ENCODE assay signal across 1 cellular context in the genomic region with DNA sequence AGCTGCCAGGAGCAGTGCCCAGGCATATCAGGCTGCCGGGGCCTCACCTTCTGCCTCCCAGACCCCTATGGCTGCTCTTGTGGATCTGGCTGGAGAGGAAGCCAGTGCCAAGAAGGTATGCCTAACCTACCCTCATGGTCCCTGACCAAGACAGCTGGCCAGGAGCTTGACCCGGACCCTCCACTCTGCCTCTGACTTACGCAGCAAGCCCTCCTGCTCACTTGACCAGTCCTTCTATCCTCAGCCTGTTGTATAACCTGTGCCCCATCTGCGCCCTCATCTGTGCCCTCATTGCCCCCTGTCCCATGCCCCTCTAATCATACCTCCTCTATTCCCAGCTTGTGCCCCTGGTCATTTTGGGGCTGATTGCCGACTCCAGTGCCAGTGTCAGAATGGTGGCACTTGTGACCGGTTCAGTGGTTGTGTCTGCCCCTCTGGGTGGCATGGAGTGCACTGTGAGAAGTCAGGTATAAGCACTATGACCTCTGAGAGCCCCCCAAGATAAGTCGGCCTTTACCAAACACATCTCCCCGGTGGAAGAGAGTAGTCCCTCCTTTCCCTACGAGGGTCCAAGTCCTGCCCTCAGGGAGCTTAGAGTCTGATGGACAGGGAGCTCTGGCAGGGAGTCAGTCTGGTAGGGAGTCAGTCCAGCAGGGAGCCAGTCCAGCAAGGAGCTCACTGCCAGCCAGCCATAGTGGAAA.
TF ChIP-seq lines count a peak whose summit lies in the region.

No MANE protein-coding gene starts in this region.

TF ChIP-seq in K562, 482 proteins besides CTCF, POLR2A, EP300 and RAD21:
- TF ChIP-seq CBX3 (IDR thresholded peaks at IDR 0.05; ENCODE audit: borderline replicate concordance in 1 of 2, low read length in 2 of 2) (0 out of 3 replicates have a peak, but pooled peaks of 1 of the 2 experiments have one; percentile 17), C11orf30 (IDR thresholded peaks at IDR 0.05; ENCODE audit: low read depth) (no peak), ZNF316 (IDR thresholded peaks at IDR 0.05) (peak; percentile 59), ZFP36 (IDR thresholded peaks at IDR 0.05; ENCODE audit: low read depth, low read length, partially characterized antibody) (no peak)
TF ChIP-seq in K562: peak in this region for 2.
